ENCODE assay signal across 9 cellular contexts in the genomic region with DNA sequence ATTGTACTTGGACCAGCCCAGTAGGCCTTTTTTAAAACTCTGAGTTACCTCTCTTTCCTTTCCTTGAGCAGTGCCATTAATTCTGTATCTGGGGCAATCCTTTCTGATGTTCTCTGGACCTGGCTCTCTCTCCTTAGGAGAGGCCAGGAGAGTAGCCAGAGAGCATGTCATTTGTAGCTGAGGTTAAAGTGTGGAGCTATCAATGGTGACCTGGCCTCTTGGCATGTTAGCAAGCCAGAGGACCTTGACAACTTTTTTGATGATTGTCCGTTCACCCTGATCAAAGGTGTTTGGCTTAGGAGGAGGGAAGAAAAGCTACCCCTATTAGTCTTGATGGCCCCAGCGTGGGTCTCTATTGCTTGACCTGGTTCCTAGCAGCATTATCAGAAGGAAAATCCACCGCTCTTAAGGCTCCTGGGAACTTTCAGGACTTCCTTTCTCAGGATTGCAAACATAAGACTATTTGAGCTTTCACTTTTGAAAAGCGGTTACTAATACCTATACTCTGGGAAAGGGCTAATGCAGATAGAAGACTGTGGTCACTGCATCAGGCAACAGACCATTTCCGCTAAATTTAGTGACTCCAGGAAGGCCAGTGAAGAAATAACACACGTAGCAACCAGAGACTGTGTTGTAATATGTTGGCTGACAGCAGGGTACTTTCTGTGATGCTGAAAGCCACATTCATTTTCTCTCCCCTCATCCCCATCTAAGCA. TPM values are rescaled to one million over a fixed set of nuclear protein-coding genes. Genes with fewer than 3 reads are reported as not detected.
DNase-seq lines count a peak whose midpoint lies in the region; ATAC-seq and TF ChIP-seq lines count a peak whose summit lies in the region.
"Had no signal": no experiment of that assay in that cellular context is flagged by ENCODE, and none has a peak within 500 bp of the region (broad histone marks: within the 10 kb centered on the region; RNA-seq: fewer than 3 reads in every experiment).

No MANE protein-coding gene starts in this region.

- no peaks in the 10 kb centered on the region for H3K36me3 ChIP-seq in hepatocyte (replicated peaks; ENCODE audit: insufficient read depth, low read depth)
- no peaks in the 10 kb centered on the region for H3K36me3 ChIP-seq in stomach smooth muscle (ENCODE audit: control insufficient read depth in 2 of 2, insufficient read depth in 2 of 2, low read length in 2 of 2)

- no peak for ATAC-seq in HG03108 (IDR thresholded peaks at IDR 0.05; ENCODE audit: unreplicated experiment)
- no peak for ATAC-seq in GM18861 (IDR thresholded peaks at IDR 0.05; ENCODE audit: unreplicated experiment)
- ATAC-seq in HG03196 (IDR thresholded peaks at IDR 0.05; ENCODE audit: unreplicated experiment) = no peak

- H3K4me1 ChIP-seq in hepatocyte (ENCODE audit: insufficient read depth) = peaks cover 18% of the 10 kb centered on the region
- H3K4me1 ChIP-seq in stomach smooth muscle (ENCODE audit: control insufficient read depth, insufficient read depth, low read length) = peaks cover 36% of the 10 kb centered on the region

- no peaks in the 10 kb centered on the region for H4K20me1 ChIP-seq in hepatocyte (ENCODE audit: insufficient read depth, poor library complexity, severe bottlenecking)

- H3K79me2 ChIP-seq in hepatocyte = peaks cover 33% of the 10 kb centered on the region

- intact Hi-C loops in activated T-helper 2 cell treated with anti-CD3 and anti-CD28 coated beads, Interferon-gamma antibody, Interleukin-2, Interleukin-4, amounts not matched to agents 10 μg/mL and 5 μg/mL and 100 μg/mL, durations not matched to agents 14 hours and 24 hours and 36 hours (cut with micrococcal nuclease) = no loop called here

- H3K9me3 Mint-ChIP-seq in activated T-helper 2 cell treated with anti-CD3 and anti-CD28 coated beads, Interferon-gamma antibody, Interleukin-2, Interleukin-4, amounts not matched to agents 10 μg/mL and 5 μg/mL and 100 μg/mL, durations not matched to agents 14 hours and 24 hours and 36 hours = no peaks in the 10 kb centered on the region

- peak overlapping the region; percentile 77 for H3K27ac Mint-ChIP-seq in activated T-helper 2 cell treated with anti-CD3 and anti-CD28 coated beads, Interferon-gamma antibody, Interleukin-2, Interleukin-4, amounts not matched to agents 10 μg/mL and 5 μg/mL and 100 μg/mL, durations not matched to agents 14 hours and 24 hours and 36 hours

- no peak overlapping the region for H3K4me2 ChIP-seq in hepatocyte

- peak overlapping the region; percentile 13 to 23 for H3K9ac ChIP-seq in stomach smooth muscle (ENCODE audit: low read length in 2 of 2)

- no peaks in the 10 kb centered on the region for H3K9me3 ChIP-seq in hepatocyte (ENCODE audit: low read depth)
- no peaks in the 10 kb centered on the region for H3K9me3 ChIP-seq in stomach smooth muscle (ENCODE audit: control insufficient read depth in 2 of 2, low read length in 2 of 2)

- H3K27ac ChIP-seq in hepatocyte (peak overlapping the region; percentile 54), stomach smooth muscle (ENCODE audit: low read length) (peak overlapping the region; percentile 42)
- H3K27ac ChIP-seq: foreskin keratinocyte had no signal

- no peak overlapping the region for H3K4me3 ChIP-seq in hepatocyte
- peak overlapping the region; percentile 3 to 15 for H3K4me3 ChIP-seq in stomach smooth muscle (ENCODE audit: low read length in 2 of 2)

- no peak for TF ChIP-seq CTCF in hepatocyte (IDR thresholded peaks at IDR 0.05; ENCODE audit: poor library complexity)

- H3K4me1 Mint-ChIP-seq in activated T-helper 2 cell treated with anti-CD3 and anti-CD28 coated beads, Interferon-gamma antibody, Interleukin-2, Interleukin-4, amounts not matched to agents 10 μg/mL and 5 μg/mL and 100 μg/mL, durations not matched to agents 14 hours and 24 hours and 36 hours (ENCODE audit: low read depth) = peaks cover 40% of the 10 kb centered on the region

- H2AFZ ChIP-seq in hepatocyte = no peak overlapping the region

- no peaks in the 10 kb centered on the region for H3K27me3 Mint-ChIP-seq in activated T-helper 2 cell treated with anti-CD3 and anti-CD28 coated beads, Interferon-gamma antibody, Interleukin-2, Interleukin-4, amounts not matched to agents 10 μg/mL and 5 μg/mL and 100 μg/mL, durations not matched to agents 14 hours and 24 hours and 36 hours (ENCODE audit: low read depth)

- peak overlapping the region; percentile 31 for H3K4me3 Mint-ChIP-seq in activated T-helper 2 cell treated with anti-CD3 and anti-CD28 coated beads, Interferon-gamma antibody, Interleukin-2, Interleukin-4, amounts not matched to agents 10 μg/mL and 5 μg/mL and 100 μg/mL, durations not matched to agents 14 hours and 24 hours and 36 hours (ENCODE audit: low read depth)

- 71% methylated on average over 6 of the region's 6 CpGs for WGBS in hepatocyte (ENCODE audit: low lambda C conversion rate, missing lambda C conversion rate)

- DNase-seq in NCI-H2227 (lab: John Stamatoyannopoulos, UW; ENCODE audit: unreplicated experiment) (peak; percentile 33), NCI-H2227 treated with DMSO at 0.1 percent for 48 hours (lab: John Stamatoyannopoulos, UW) (no peak), hepatocyte (ENCODE audit: low spot score) (no peak)
- DNase-seq in activated T-helper 2 cell treated with anti-CD3 and anti-CD28 coated beads, Interferon-gamma antibody, Interleukin-2, Interleukin-4, amounts not matched to agents 10 μg/mL and 5 μg/mL and 100 μg/mL, durations not matched to agents 14 hours and 24 hours and 36 hours (ENCODE audit: low spot score) = no peak

- H3K9me2 ChIP-seq in hepatocyte (replicated peaks; ENCODE audit: insufficient read depth) = no peaks in the 10 kb centered on the region

- peaks cover 34% of the 10 kb centered on the region for H3K36me3 Mint-ChIP-seq in activated T-helper 2 cell treated with anti-CD3 and anti-CD28 coated beads, Interferon-gamma antibody, Interleukin-2, Interleukin-4, amounts not matched to agents 10 μg/mL and 5 μg/mL and 100 μg/mL, durations not matched to agents 14 hours and 24 hours and 36 hours (ENCODE audit: low read depth)

- H3K27me3 ChIP-seq in hepatocyte (no peaks in the 10 kb centered on the region), stomach smooth muscle (ENCODE audit: control insufficient read depth in 1 of 2, insufficient read depth in 2 of 2, low read length in 2 of 2) (no peaks in the 10 kb centered on the region)
- H3K27me3 ChIP-seq: foreskin keratinocyte had no signal

RNA-seq across cellular contexts. Expression of a gene that starts 18.2 kb away (rescaled TPM):
- total RNA-seq in activated T-helper 2 cell treated with anti-CD3 and anti-CD28 coated beads, Interferon-gamma antibody, Interleukin-2, Interleukin-4, amounts not matched to agents 10 μg/mL and 5 μg/mL and 100 μg/mL, durations not matched to agents 14 hours and 24 hours and 36 hours = 31.1 and 33.9 TPM in 2 replicates
- total RNA-seq in hepatocyte = 33.0 and 45.9 TPM in 2 replicates
- 49.9 and 52.6 TPM in 2 replicates for polyA plus RNA-seq in hepatocyte
